Comparison of ENCODE assay signal across 34 cellular contexts in genomic region chr6:50905297-50905696, GRCh38.
DNase-seq lines count a peak whose midpoint lies in the region; ATAC-seq and TF ChIP-seq lines count a peak whose summit lies in the region.
"Had no signal": no experiment of that assay in that cellular context is flagged by ENCODE, and none has a peak within 500 bp of the region (broad histone marks: within the 10 kb centered on the region; RNA-seq: fewer than 3 reads in every experiment).

No MANE protein-coding gene starts in this region.

- H3K4me3 ChIP-seq in epithelial cell of esophagus (ENCODE audit: low read length), result no peak overlapping the region
- H3K4me3 ChIP-seq in body of pancreas, result no peak overlapping the region
- H3K4me3 ChIP-seq: BLaER1 treated with 17β-estradiol and CSF1 and Interleukin-3, amounts not matched to agents 10 nM and 100 nM; coronary artery; esophagus muscularis mucosa; lower lobe of right lung; mucosa of descending colon; ovary; vagina had no signal

- DNase-seq in DMS53 (lab: John Stamatoyannopoulos, UW) (peak; percentile 95), NCI-H1436 treated with DMSO at 0.1 percent for 48 hours (lab: John Stamatoyannopoulos, UW) (peak; percentile 42), NCI-H526 treated with DMSO at 0.1 percent for 48 hours (lab: John Stamatoyannopoulos, UW) (peak; percentile 48), epithelial cell of esophagus (ENCODE audit: low read depth) (peak; percentile 64), 8988T (no peak), hypothalamus (lab: John Stamatoyannopoulos, UW) (no peak), G401 (ENCODE audit: low spot score) (no peak), body of pancreas (no peak)
- DNase-seq: activated CD4-positive, alpha-beta T cell treated with anti-CD3 and anti-CD28 coated beads, Interleukin-2, amount 10 ng/mL, durations not matched to agents 24 days and 14 days; activated naive CD4-positive, alpha-beta T cell treated with anti-CD3 and anti-CD28 coated beads, Interleukin-2, amount 10 ng/mL, durations not matched to agents 7 days and 5 days; activated T-cell treated with anti-CD3 and anti-CD28 coated beads, Interleukin-2, amount 50 U/mL, for 48 hours; amniotic stem cell; Calu3; effector memory CD8-positive, alpha-beta T cell; EL; islet precursor cell; KG1; lower lobe of right lung; mucosa of descending colon; MV-4-11; NCI-H1930; NCI-H524 treated with DMSO at 0.1 percent for 48 hours; ovary; right cardiac atrium; RPMI8226; stimulated activated CD4-positive, alpha-beta T cell treated with anti-CD3 and anti-CD28 coated beads, Interleukin-12 subunit alpha, Interleukin-12 subunit beta, amount 100 ng/mL, for 4 hours; stimulated activated CD4-positive, alpha-beta T cell treated with anti-CD3 and anti-CD28 coated beads, Interleukin-4, amount 100 ng/mL, for 24 hours; stimulated activated naive B cell treated with anti-CD40 and anti-IgM and Interleukin-4, amounts not matched to agents 10 μg/mL and 1 μg/mL and 100 μg/mL, for 72 hours; WERI-Rb-1 had no signal

- WGBS in body of pancreas, 2 donors, result 55 to 59% methylated on average over 5 of the region's 5 CpGs

- ATAC-seq in body of pancreas, result no peak
- ATAC-seq: effector memory CD8-positive, alpha-beta T cell; lower lobe of right lung; mucosa of descending colon; right cardiac atrium; SK-N-SH treated with all-trans-retinoic acid at 6 μM for 48 hours; stimulated activated naive B cell treated with anti-CD40 and anti-IgM and Interleukin-4, amounts not matched to agents 10 μg/mL and 1 μg/mL and 100 μg/mL, for 72 hours had no signal

- H3K27me3 ChIP-seq in body of pancreas, result no peaks in the 10 kb centered on the region
- H3K27me3 ChIP-seq: BLaER1 treated with 17β-estradiol and CSF1 and Interleukin-3, amounts not matched to agents 10 nM and 100 nM; esophagus muscularis mucosa; ovary; vagina had no signal

- intact Hi-C loops in body of pancreas (cut with DNase I), result no loop called here

- TF ChIP-seq CTCF in epithelial cell of esophagus (IDR thresholded peaks at IDR 0.05; ENCODE audit: insufficient read depth, low read depth, low read length, missing control alignments) (no peak), body of pancreas (IDR thresholded peaks at IDR 0.05) (no peak)

- no peak for TF ChIP-seq POLR2A in body of pancreas (IDR thresholded peaks at IDR 0.05)

- H3K36me3 ChIP-seq in body of pancreas (replicated peaks in 1 of 2; ENCODE audit: insufficient read depth in 1 of 2, low read depth in 2 of 2), result no peaks in the 10 kb centered on the region
- H3K36me3 ChIP-seq: BLaER1 treated with 17β-estradiol and CSF1 and Interleukin-3, amounts not matched to agents 10 nM and 100 nM; esophagus muscularis mucosa; lower lobe of right lung; ovary; vagina; WERI-Rb-1 had no signal

- in situ Hi-C loops in G401 (cut with HindIII; ENCODE audit: low sequenced_read_pairs), result no loop called here

- no peaks in the 10 kb centered on the region for H3K9me3 ChIP-seq in body of pancreas
- H3K9me3 ChIP-seq: esophagus muscularis mucosa, lower lobe of right lung, mucosa of descending colon, ovary, vagina had no signal

- no peak overlapping the region for H3K27ac ChIP-seq in body of pancreas
- H3K27ac ChIP-seq: BLaER1 treated with 17β-estradiol and CSF1 and Interleukin-3, amounts not matched to agents 10 nM and 100 nM; coronary artery; esophagus muscularis mucosa; lower lobe of right lung; ovary; vagina; WERI-Rb-1 had no signal

- no peaks in the 10 kb centered on the region for H3K4me1 ChIP-seq in body of pancreas
- H3K4me1 ChIP-seq: BLaER1 treated with 17β-estradiol and CSF1 and Interleukin-3, amounts not matched to agents 10 nM and 100 nM; esophagus muscularis mucosa; lower lobe of right lung; vagina had no signal

Comparison
In these comparisons a context has a peak if more than half of its experiments do, and no peak if none do; other contexts are left out.
1. DNase-seq: peak in DMS53 (single experiment), NCI-H1436 treated with DMSO at 0.1 percent for 48 hours (single experiment), NCI-H526 treated with DMSO at 0.1 percent for 48 hours (single experiment) and epithelial cell of esophagus (single experiment); none in 8988T (single experiment), hypothalamus (0 of 51), G401 (single experiment) and body of pancreas (0 of 4).